Comparison of ENCODE assay signal across 1 cellular context in genomic region chr19:3179739-3180293, GRCh38.
TF ChIP-seq lines count a peak whose summit lies in the region.

No MANE protein-coding gene starts in this region.

TF ChIP-seq in WTC11, 78 proteins besides CTCF, POLR2A, EP300 and RAD21 (continued from another document):
- TF ChIP-seq ZSCAN18 (CRISPR knock-in tag; IDR thresholded peaks at IDR 0.05): no peak
- TF ChIP-seq CDX4 (CRISPR knock-in tag; IDR thresholded peaks at IDR 0.05; ENCODE audit: borderline replicate concordance): no peak
- no peak for TF ChIP-seq NR2C2 (CRISPR knock-in tag; IDR thresholded peaks at IDR 0.05)
